Comparison of ENCODE assay signal across 9 cellular contexts in genomic region chr2:183070942-183071844, GRCh38. TPM values are rescaled to one million over a fixed set of nuclear protein-coding genes. Genes with fewer than 3 reads are reported as not detected.
DNase-seq lines count a peak whose midpoint lies in the region; ATAC-seq, FAIRE-seq and TF ChIP-seq lines count a peak whose summit lies in the region.
"Had no signal": no experiment of that assay in that cellular context is flagged by ENCODE, and none has a peak within 500 bp of the region (broad histone marks: within the 10 kb centered on the region; RNA-seq: fewer than 3 reads in every experiment).

No MANE protein-coding gene starts in this region.

- WGBS in A549 (ENCODE audit: missing lambda C conversion rate) = 46% methylated on average over 34 of the region's 34 CpGs

- no peak for TF ChIP-seq POLR2A in A549 (IDR thresholded peaks at IDR 0.05; ENCODE audit: low read length)

- no peak overlapping the region for H3K4me3 ChIP-seq in A549
- no peak overlapping the region for H3K4me3 ChIP-seq in astrocyte of the cerebellum (ENCODE audit: low read depth, low read length)

- CTCF ChIA-PET in A549 (lab: Yijun Ruan, JAX) = interaction anchor here (0.6 to 1.8 kb wide), 11 partner anchors 8 to 115 kb away, joined by 3 to 6 read pairs (median 4); no protein-coding TSS in a partner anchor

- in situ Hi-C loops in astrocyte of the cerebellum (cut with HindIII; ENCODE audit: low sequenced_read_pairs) = no loop called here

- FAIRE-seq in A549 (lab: Jason Lieb, UNC) (no peak), GM19239 (lab: Jason Lieb, UNC) (no peak)

- H3K4me2 ChIP-seq in A549 = peak overlapping the region; percentile 49; the same call in 2 of the 3 replicates

- peaks cover 3% of the 10 kb centered on the region; the same call in 1 of the 3 replicates for H3K9me3 ChIP-seq in A549

- no peaks in the 10 kb centered on the region for H3K4me1 ChIP-seq in A549

- peak; percentile 45 to 52; a peak in 4 of 5 replicates for TF ChIP-seq RAD21 in A549 (conservative IDR thresholded peaks at IDR 0.05 in 1 of 2, IDR thresholded peaks at IDR 0.05 in 1 of 2)

- H3K27ac ChIP-seq in A549 = no peak overlapping the region

- POLR2A ChIA-PET in A549 (lab: Yijun Ruan, JAX) = no interaction called here

- TF ChIP-seq CTCF in A549 (IDR thresholded peaks at IDR 0.05) = peak; percentile 51
- TF ChIP-seq CTCF in GM20000 (IDR thresholded peaks at IDR 0.05; ENCODE audit: extremely low read depth, missing control alignments) = peak; percentile 46
- TF ChIP-seq CTCF in astrocyte of the cerebellum (IDR thresholded peaks at IDR 0.05; ENCODE audit: low read depth, low read length, missing control alignments) = peak; percentile 48

- peak; percentile 88 to 96 for ATAC-seq in A549
- no peak for ATAC-seq in GM18907 (IDR thresholded peaks at IDR 0.05; ENCODE audit: unreplicated experiment)
- ATAC-seq in HG03159 (IDR thresholded peaks at IDR 0.05; ENCODE audit: unreplicated experiment) = no peak
- ATAC-seq: activated T-cell treated with anti-CD3 and anti-CD28 coated beads, Interleukin-2, amount 50 U/mL, for 72 hours had no signal

- no peak for TF ChIP-seq EP300 in A549 (IDR thresholded peaks at IDR 0.05)

- DNase-seq in A549 (ENCODE audit: low read depth in 1 of 2, low spot score in 1 of 2) (peak; percentile 30 to 75), GM20000 (ENCODE audit: low spot score) (no peak), astrocyte of the cerebellum (ENCODE audit: low read depth) (no peak), islet precursor cell (peak; percentile 93), GM19239 (ENCODE audit: insufficient read length, low spot score) (no peak)
- DNase-seq in activated effector memory CD4-positive, alpha-beta T cell treated with anti-CD3 and anti-CD28 coated beads, Interleukin-2, amount 50 U/mL, for 16 hours = no peak

TF ChIP-seq in A549, 52 proteins besides CTCF, POLR2A, EP300 and RAD21:
- TF ChIP-seq ZFP36 (IDR thresholded peaks at IDR 0.05; ENCODE audit: borderline replicate concordance, partially characterized antibody) = no peak
- peak; percentile 41 for TF ChIP-seq SMC3 (IDR thresholded peaks at IDR 0.05)

RNA-seq across cellular contexts. Expression of gene DUSP19, which starts 7.4 kb away (rescaled TPM):
- 4.4 TPM in 2 replicates for polyA plus RNA-seq in A549 (2011; rRNA removed)
- polyA plus RNA-seq in A549 (2012; cell fraction: cytosol; rRNA removed) = 0.73 and 0.91 TPM in 2 replicates
- polyA plus RNA-seq in A549 (2012; cell fraction: nucleus; rRNA removed) = 0.23 and 0.32 TPM in 2 replicates
- 1.1 to 1.5 TPM (median 1.2 TPM) in 3 replicates for polyA plus RNA-seq in A549 (2017; fragmentation: RNase III; extraction: RNeasy Plus Mini Kit Qiagen cat#74134 plus additional on column Dnase treatment)
- polyA minus RNA-seq in A549 (2011; rRNA and poly(A)+ RNA removed) = 2.8 and 5.5 TPM in 2 replicates

RNA-seq across cellular contexts. Expression of gene NCKAP1, which starts 32.9 kb away (rescaled TPM):
- polyA plus RNA-seq in A549 (2011; rRNA removed) (194 and 201 TPM in 2 replicates), A549 (2017; fragmentation: RNase III; extraction: RNeasy Plus Mini Kit Qiagen cat#74134 plus additional on column Dnase treatment) (89.4 to 106 TPM (median 98.8 TPM) in 3 replicates)
- 63.8 and 70.9 TPM in 2 replicates for polyA plus RNA-seq in A549 (2012; cell fraction: cytosol; rRNA removed)
- polyA plus RNA-seq in A549 (2012; cell fraction: nucleus; rRNA removed) = 26.5 and 28.7 TPM in 2 replicates
- 71.5 and 81.4 TPM in 2 replicates for polyA minus RNA-seq in A549 (2011; rRNA and poly(A)+ RNA removed)

RNA-seq across cellular contexts. Expression of gene NUP35, which starts 53.0 kb away (rescaled TPM):
- polyA plus RNA-seq in A549 (2011; rRNA removed) (45.9 and 46.7 TPM in 2 replicates), A549 (2017; fragmentation: RNase III; extraction: RNeasy Plus Mini Kit Qiagen cat#74134 plus additional on column Dnase treatment) (39.6 to 44.3 TPM (median 41.8 TPM) in 3 replicates)
- polyA plus RNA-seq in A549 (2012; cell fraction: cytosol; rRNA removed) = 22.1 and 27.7 TPM in 2 replicates
- 12.8 and 21.8 TPM in 2 replicates for polyA plus RNA-seq in A549 (2012; cell fraction: nucleus; rRNA removed)
- polyA minus RNA-seq in A549 (2011; rRNA and poly(A)+ RNA removed) = 36.8 and 37.0 TPM in 2 replicates

Comparison
In these comparisons a context has a peak if more than half of its experiments do, and no peak if none do; other contexts are left out.
1. ATAC-seq: peak in A549 (2 of 2); none in GM18907 (single experiment) and HG03159 (single experiment).
2. DNase-seq: peak in A549 (2 of 2) and islet precursor cell (single experiment); none in GM20000 (single experiment), astrocyte of the cerebellum (single experiment), GM19239 (single experiment) and activated effector memory CD4-positive, alpha-beta T cell treated with anti-CD3 and anti-CD28 coated beads, Interleukin-2, amount 50 U/mL, for 16 hours (single experiment).
3. Peak in every context shown above with its lines, with median percentiles within 50 percentile points of each other: CTCF ChIP-seq.